7 cellular contexts compared by ENCODE assay signal in the genomic region with DNA sequence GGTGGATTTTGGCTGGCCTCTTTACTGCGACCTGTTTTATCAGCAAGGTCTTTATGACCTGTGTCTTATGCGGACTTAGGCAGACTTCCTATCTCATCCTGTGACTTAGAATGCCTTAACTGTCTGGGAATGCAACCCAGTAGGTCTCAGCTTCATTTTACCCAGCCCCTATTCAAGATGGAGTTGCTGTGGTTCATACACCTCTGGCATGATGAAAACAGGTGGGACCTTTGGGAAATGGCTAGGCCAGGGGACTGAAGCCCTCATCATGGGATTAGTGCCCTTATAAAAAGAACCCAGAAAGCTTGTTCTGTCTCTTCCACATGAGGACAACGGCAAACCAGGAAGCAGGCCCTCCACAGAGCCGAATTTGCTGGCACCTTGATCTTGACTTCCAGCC.
"Had no signal": no experiment of that assay in that cellular context is flagged by ENCODE, and none has a peak within 500 bp of the region (broad histone marks: within the 10 kb centered on the region; RNA-seq: fewer than 3 reads in every experiment).

No MANE protein-coding gene starts in this region.

- H3K27ac Mint-ChIP-seq: IgD-negative memory B cell had no signal

- FAIRE-seq: HepG2, HTR-8/SVneo had no signal

- DNase-seq: IMR-90, KBM-7, KG1 had no signal

- ATAC-seq: HepG2 had no signal

- H3K36me3 Mint-ChIP-seq: IgD-negative memory B cell had no signal

- H3K27ac ChIP-seq: HL-60 had no signal

- H3K4me3 Mint-ChIP-seq: IgD-negative memory B cell had no signal
